In genomic region chr3:198080521-198081384, GRCh38 we compare ENCODE assay signal across 8 cellular contexts.
DNase-seq lines count a peak whose midpoint lies in the region; ATAC-seq and TF ChIP-seq lines count a peak whose summit lies in the region.

No MANE protein-coding gene starts in this region.

- H3K9me3 Mint-ChIP-seq in activated CD4-positive, alpha-beta memory T cell treated with anti-CD3 and anti-CD28 coated beads for 36 hours = peaks cover 3% of the 10 kb centered on the region
- peaks cover 3% of the 10 kb centered on the region for H3K9me3 Mint-ChIP-seq in memory B cell

- DNase-seq in GM12864 (ENCODE audit: low read depth) (no peak), NCI-H345 (lab: John Stamatoyannopoulos, UW) (peak; percentile 82), memory B cell (ENCODE audit: low spot score in 2 of 2) (peak; percentile 87 to 94), middle frontal gyrus (ENCODE audit: extremely low spot score, low spot score) (no peak)
- peak; percentile 85 for DNase-seq in activated CD4-positive, alpha-beta memory T cell treated with anti-CD3 and anti-CD28 coated beads for 36 hours
- DNase-seq in effector CD4-positive, alpha-beta T cell = peak; percentile 56
- DNase-seq in stimulated activated CD4-positive, alpha-beta T cell treated with anti-CD3 and anti-CD28 coated beads, TNF-alpha, amount 100 ng/mL, for 48 hours (ENCODE audit: low read depth in 3 of 3) = peak; percentile 55 to 75 (median 56)

- intact Hi-C loops in activated CD4-positive, alpha-beta memory T cell treated with anti-CD3 and anti-CD28 coated beads for 36 hours (cut with micrococcal nuclease) = loop anchor here (1.0 to 2.0 kb wide), 3 partner anchors 8 to 174 kb away; partner anchors contain the start of gene LMLN

- TF ChIP-seq CTCF in GM12864 (IDR thresholded peaks at IDR 0.05; ENCODE audit: low read depth, low read length, missing control alignments) = peak; percentile 64

- H3K4me3 Mint-ChIP-seq in activated CD4-positive, alpha-beta memory T cell treated with anti-CD3 and anti-CD28 coated beads for 36 hours = peak overlapping the region; percentile 77
- H3K4me3 Mint-ChIP-seq in memory B cell = peak overlapping the region; percentile 91

- POLR2A ChIA-PET in activated CD4-positive, alpha-beta memory T cell treated with anti-CD3 and anti-CD28 coated beads for 36 hours (lab: Charles Lee) = interaction anchor here (0.7 to 2.1 kb wide), 5 partner anchors 9 to 174 kb away, joined by 3 to 14 read pairs (median 3); partner anchors contain the start of gene LMLN

- ATAC-seq in HG02798 (IDR thresholded peaks at IDR 0.05; ENCODE audit: poor library complexity, unreplicated experiment) = peak; percentile 62
- ATAC-seq in memory B cell (ENCODE audit: low read depth) = peak; percentile 83

- peaks cover 39% of the 10 kb centered on the region for H3K27me3 Mint-ChIP-seq in activated CD4-positive, alpha-beta memory T cell treated with anti-CD3 and anti-CD28 coated beads for 36 hours
- peaks cover 4% of the 10 kb centered on the region for H3K27me3 Mint-ChIP-seq in memory B cell

- no peak overlapping the region; the same call in 1 of the 2 replicates for H3K4me3 ChIP-seq in GM12864 (ENCODE audit: low read depth, low read length)

- H3K27ac Mint-ChIP-seq in activated CD4-positive, alpha-beta memory T cell treated with anti-CD3 and anti-CD28 coated beads for 36 hours = peak overlapping the region; percentile 86
- H3K27ac Mint-ChIP-seq in memory B cell = no peak overlapping the region

- peaks cover 17% of the 10 kb centered on the region for H3K4me1 Mint-ChIP-seq in activated CD4-positive, alpha-beta memory T cell treated with anti-CD3 and anti-CD28 coated beads for 36 hours (ENCODE audit: low read depth)
- H3K4me1 Mint-ChIP-seq in memory B cell = peaks cover 2% of the 10 kb centered on the region

- no peaks in the 10 kb centered on the region for H3K36me3 Mint-ChIP-seq in activated CD4-positive, alpha-beta memory T cell treated with anti-CD3 and anti-CD28 coated beads for 36 hours
- H3K36me3 Mint-ChIP-seq in memory B cell = peaks cover 2% of the 10 kb centered on the region

- CTCF ChIA-PET in activated CD4-positive, alpha-beta memory T cell treated with anti-CD3 and anti-CD28 coated beads for 36 hours (lab: Charles Lee) = interaction anchor here (0.5 to 2.6 kb wide), 22 partner anchors 9 to 289 kb away, joined by 3 to 32 read pairs (median 4); partner anchors contain the start of genes LMLN, LRCH3 and RPL35A

Comparison
In these comparisons a context has a peak if more than half of its experiments do, and no peak if none do; other contexts are left out.
1. DNase-seq: peak in NCI-H345 (single experiment), activated CD4-positive, alpha-beta memory T cell treated with anti-CD3 and anti-CD28 coated beads for 36 hours (single experiment), effector CD4-positive, alpha-beta T cell (single experiment), memory B cell (2 of 2) and stimulated activated CD4-positive, alpha-beta T cell treated with anti-CD3 and anti-CD28 coated beads, TNF-alpha, amount 100 ng/mL, for 48 hours (3 of 3); none in GM12864 (single experiment) and middle frontal gyrus (single experiment).